Comparison of ENCODE assay signal across 10 cellular contexts in the genomic region with DNA sequence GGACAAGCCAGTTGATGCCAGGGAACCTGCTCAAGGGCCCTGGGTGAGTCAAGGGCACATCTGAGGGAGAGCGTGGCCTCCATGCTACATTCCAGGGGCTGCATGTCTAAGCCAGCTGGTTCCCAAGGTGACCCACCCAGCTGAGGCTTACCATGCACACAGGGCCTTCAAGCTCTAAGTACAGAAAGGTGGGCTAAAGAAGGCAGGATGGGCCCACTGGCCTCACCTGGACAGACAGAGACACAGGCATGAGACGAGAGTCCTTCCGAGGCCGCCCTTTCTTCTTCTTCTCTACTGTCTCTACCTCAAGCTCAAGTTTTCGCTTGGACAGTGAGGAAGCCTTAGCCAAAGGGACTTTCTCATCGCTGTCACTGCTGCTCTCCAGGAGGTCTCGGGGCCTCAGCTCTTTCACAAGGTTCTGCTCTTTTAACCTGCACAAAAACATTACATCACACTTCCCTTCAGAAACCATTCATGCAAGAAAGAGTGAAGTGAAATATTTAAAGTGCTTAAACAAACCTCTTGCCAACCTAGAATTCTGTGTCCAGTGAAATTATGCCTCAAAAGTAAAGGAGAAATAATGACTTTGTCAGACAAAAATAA.
DNase-seq lines count a peak whose midpoint lies in the region; ATAC-seq and TF ChIP-seq lines count a peak whose summit lies in the region.
"Had no signal": no experiment of that assay in that cellular context is flagged by ENCODE, and none has a peak within 500 bp of the region (broad histone marks: within the 10 kb centered on the region; RNA-seq: fewer than 3 reads in every experiment).

No MANE protein-coding gene starts in this region.

- H3K9me3 ChIP-seq in gastrocnemius medialis = no peaks in the 10 kb centered on the region
- H3K9me3 ChIP-seq: SK-N-SH had no signal

- no peak overlapping the region for H3K27ac ChIP-seq in gastrocnemius medialis

- no peak overlapping the region for H3K4me3 ChIP-seq in gastrocnemius medialis

- no peaks in the 10 kb centered on the region for H3K4me1 ChIP-seq in gastrocnemius medialis

- in situ Hi-C loops in gastrocnemius medialis (cut with MboI; ENCODE audit: low sequenced_read_pairs in 4 of 4) = no loop called here

- DNase-seq in GF-D8 (lab: John Stamatoyannopoulos, UW) (peak; percentile 45), NCI-H2171 (lab: John Stamatoyannopoulos, UW) (no peak), putamen (ENCODE audit: low spot score) (no peak), gastrocnemius medialis (no peak)
- DNase-seq in stimulated activated CD4-positive, alpha-beta T cell treated with anti-CD3 and anti-CD28 coated beads, Interleukin-12 subunit alpha, Interleukin-12 subunit beta, amount 100 ng/mL, for 4 hours = no peak
- DNase-seq: CD4-positive, alpha-beta T cell; SK-N-SH had no signal

- H3K27me3 ChIP-seq in gastrocnemius medialis = no peaks in the 10 kb centered on the region

- intact Hi-C loops in gastrocnemius medialis (cut with DNase I; ENCODE audit: low total_unique reads) = no loop called here

- TF ChIP-seq CTCF in gastrocnemius medialis (IDR thresholded peaks at IDR 0.05 in 4 of 5, conservative IDR thresholded peaks at IDR 0.05 in 1 of 5) = no peak

- peaks cover 0 to 81% of the 10 kb centered on the region in 2 donors for H3K36me3 ChIP-seq in gastrocnemius medialis

- ATAC-seq in GM21381 (IDR thresholded peaks at IDR 0.05; ENCODE audit: unreplicated experiment) (peak; percentile 88), HG03432 (IDR thresholded peaks at IDR 0.05; ENCODE audit: unreplicated experiment) (peak; percentile 85), esophagus mucosa (peak; percentile 7), gastrocnemius medialis (no peak)

- no peak for TF ChIP-seq POLR2A in gastrocnemius medialis (IDR thresholded peaks at IDR 0.05)

Comparison
In these comparisons a context has a peak if more than half of its experiments do, and no peak if none do; other contexts are left out.
1. ATAC-seq: peak in GM21381 (single experiment), HG03432 (single experiment) and esophagus mucosa (single experiment); none in gastrocnemius medialis (0 of 2).